ENCODE assay signal across 1 cellular context in genomic region chr3:106068386-106068785, GRCh38.
TF ChIP-seq lines count a peak whose summit lies in the region.

No MANE protein-coding gene starts in this region.

TF ChIP-seq in GM12878, 131 proteins besides CTCF, POLR2A, EP300 and RAD21 (continued from another document):
- TF ChIP-seq BCLAF1 (IDR thresholded peaks at IDR 0.05): no peak
- no peak for TF ChIP-seq CHD2 (IDR thresholded peaks at IDR 0.05; ENCODE audit: borderline replicate concordance, low read depth, low read length)
